Comparison of ENCODE assay signal across 7 cellular contexts in genomic region chr7:127107601-127108007, GRCh38.
A peak's percentile ranks its signal among the peaks of the same experiment; 100 is the strongest.
DNase-seq lines count a peak whose midpoint lies in the region; ATAC-seq, FAIRE-seq and TF ChIP-seq lines count a peak whose summit lies in the region.

No MANE protein-coding gene starts in this region.

- no peak overlapping the region for H2BK120ac ChIP-seq in H1 (replicated peaks; ENCODE audit: low read depth, low read length)

- H3K27me3 ChIP-seq in H1 (replicated peaks in 1 of 4; ENCODE audit: control insufficient read depth in 3 of 4, extremely low read depth in 1 of 4, insufficient read depth in 3 of 4, low read length in 3 of 4), result no peaks in the 10 kb centered on the region

- no peak overlapping the region for H3K4me3 Mint-ChIP-seq in naive thymus-derived CD8-positive, alpha-beta T cell

- CTCF ChIA-PET in H1 (lab: Charles Lee; ENCODE audit: partially characterized antibody), result interaction anchor here (0.5 to 2.2 kb wide), 28 partner anchors 9 to 861 kb away, joined by 3 to 16 read pairs (median 4); no protein-coding TSS in a partner anchor

- H3K14ac ChIP-seq in H1 (ENCODE audit: insufficient read length), result no peak overlapping the region

- no peak overlapping the region for H2BK20ac ChIP-seq in H1 (ENCODE audit: low read length)

- H3K79me2 ChIP-seq in H1 (ENCODE audit: control insufficient read depth in 1 of 2, insufficient read depth in 2 of 2, low read length in 2 of 2), result no peaks in the 10 kb centered on the region

- peak overlapping the region in 1 of 10 donors; percentile 72 for H3K27ac Mint-ChIP-seq in naive thymus-derived CD8-positive, alpha-beta T cell

- TF ChIP-seq RAD21 in H1 (IDR thresholded peaks at IDR 0.05 in 1 of 2, conservative IDR thresholded peaks at IDR 0.05 in 1 of 2; ENCODE audit: low read depth in 2 of 2, low read length in 2 of 2), result no peak; a peak in 1 of 4 replicates

- TF ChIP-seq CTCF in GM12864 (IDR thresholded peaks at IDR 0.05; ENCODE audit: low read depth, low read length, missing control alignments) (peak; percentile 76), H1 (IDR thresholded peaks at IDR 0.05; ENCODE audit: control extremely low read depth in 1 of 3, insufficient read depth in 1 of 3, low read depth in 1 of 3, low read length in 3 of 3) (peak in 2 of 3 experiments; percentile 39 to 43; a peak in 2 of 4 replicates)

- in situ Hi-C loops in SK-MEL-5 (cut with HindIII; ENCODE audit: low pct_unique_long_range_greater_than_20kb, low sequenced_read_pairs), result no loop called here

- H3K56ac ChIP-seq in H1 (replicated peaks; ENCODE audit: insufficient read length, low read depth, low read length), result no peak overlapping the region

- 37% methylated on average over 5 of the region's 5 CpGs; no CpG with 5 or more reads in 1 of the 2 experiments for WGBS in H1 (ENCODE audit: extremely low coverage in 1 of 2, insufficient coverage in 1 of 2, insufficient read length in 1 of 2, insufficient replicate concordance in 2 of 2, low coverage in 1 of 2, low lambda C conversion rate in 2 of 2, missing lambda C conversion rate in 1 of 2), 2 experiments

- no peak overlapping the region for H2BK5ac ChIP-seq in H1 (ENCODE audit: low read depth, low read length)

- no peaks in the 10 kb centered on the region for H3K79me1 ChIP-seq in H1 (ENCODE audit: low read depth, low read length)

- H4K5ac ChIP-seq in H1 (ENCODE audit: insufficient read length, low read depth, low read length), result no peak overlapping the region

- POLR2A ChIA-PET in H1 (lab: Charles Lee; ENCODE audit: partially characterized antibody), result interaction anchor here (1.1 kb wide), 1 partner anchor 10 kb away, joined by 3 read pairs; no protein-coding TSS in a partner anchor
- POLR2A ChIA-PET in naive thymus-derived CD8-positive, alpha-beta T cell (lab: Charles Lee), result no interaction called here

- no peak overlapping the region for H3K18ac ChIP-seq in H1 (ENCODE audit: extremely low read depth, low read length)

- H2AFZ ChIP-seq in H1 (ENCODE audit: low read length), result no peak overlapping the region

- DNase-seq in GM12864 (ENCODE audit: low read depth) (peak; percentile 31), SK-MEL-5 (ENCODE audit: low read depth, low spot score) (peak; percentile 79), H1 (ENCODE audit: low read depth in 1 of 2, low spot score in 2 of 2) (peak in 1 of 2 experiments; percentile 75)
- DNase-seq in naive thymus-derived CD8-positive, alpha-beta T cell, result peak in 6 of 10 donors; percentile 4 to 44 (median 18)
- DNase-seq in effector CD8-positive, alpha-beta T cell (lab: John Stamatoyannopoulos, UW), result no peak

- H3K4me3 ChIP-seq in GM12864 (ENCODE audit: low read depth, low read length), result no peak overlapping the region
- H3K4me3 ChIP-seq in H1 (ENCODE audit: extremely low read depth in 1 of 4, insufficient read depth in 2 of 4, low read depth in 3 of 4, low read length in 4 of 4), result no peak overlapping the region

- H3K23ac ChIP-seq in H1 (ENCODE audit: insufficient read length), result no peak overlapping the region

- no peaks in the 10 kb centered on the region for H3K9me3 ChIP-seq in H1 (ENCODE audit: insufficient read depth in 2 of 2, low read depth in 1 of 2, low read length in 1 of 2)

- no peaks in the 10 kb centered on the region for H3K36me3 ChIP-seq in H1 (ENCODE audit: control insufficient read depth in 2 of 4, insufficient read depth in 4 of 4, low read length in 3 of 4)

- no peaks in the 10 kb centered on the region for H3K4me1 Mint-ChIP-seq in naive thymus-derived CD8-positive, alpha-beta T cell

- H2AK5ac ChIP-seq in H1 (ENCODE audit: low read depth, low read length), result no peak overlapping the region

- ATAC-seq in GM21423 (IDR thresholded peaks at IDR 0.05; ENCODE audit: unreplicated experiment) (peak; percentile 84), HG03520 (IDR thresholded peaks at IDR 0.05; ENCODE audit: unreplicated experiment) (peak; percentile 96)
- ATAC-seq in naive thymus-derived CD8-positive, alpha-beta T cell, result no peak

- H3K36me3 Mint-ChIP-seq in naive thymus-derived CD8-positive, alpha-beta T cell, result peaks cover 0 to 3% (median 0%) of the 10 kb centered on the region in 3 donors

- no peak for TF ChIP-seq POLR2A in H1 (IDR thresholded peaks at IDR 0.05; ENCODE audit: control extremely low read depth in 1 of 2, low read depth in 2 of 2, low read length in 2 of 2)

- peaks cover 0 to 38% (median 10%) of the 10 kb centered on the region in 9 donors for H3K9me3 Mint-ChIP-seq in naive thymus-derived CD8-positive, alpha-beta T cell

- no peak overlapping the region for H4K91ac ChIP-seq in H1 (replicated peaks; ENCODE audit: insufficient read length, low read length)

- no peaks in the 10 kb centered on the region for H3K4me1 ChIP-seq in H1 (replicated peaks in 1 of 4; ENCODE audit: control insufficient read depth in 3 of 4, insufficient read depth in 4 of 4, low read length in 3 of 4)

- no peak overlapping the region for H3K27ac ChIP-seq in H1 (ENCODE audit: low read depth, low read length)

- no peak overlapping the region for H3K4me2 ChIP-seq in H1 (ENCODE audit: insufficient read depth in 1 of 2, low read depth in 2 of 2, low read length in 2 of 2)

- H3K9ac ChIP-seq in H1 (replicated peaks in 1 of 4; ENCODE audit: extremely low read depth in 1 of 4, low read depth in 3 of 4, low read length in 3 of 4), result no peak overlapping the region

- peaks cover 9 to 43% (median 20%) of the 10 kb centered on the region in 5 donors for H3K27me3 Mint-ChIP-seq in naive thymus-derived CD8-positive, alpha-beta T cell

- H3K4ac ChIP-seq in H1 (replicated peaks; ENCODE audit: insufficient read length, low read depth, low read length), result no peak overlapping the region

- TF ChIP-seq EP300 in H1 (IDR thresholded peaks at IDR 0.05; ENCODE audit: borderline replicate concordance in 1 of 2, low read depth in 2 of 2, low read length in 2 of 2), result no peak

- no peaks in the 10 kb centered on the region; the same call in 1 of the 2 replicates for H3K23me2 ChIP-seq in H1 (ENCODE audit: low read depth, low read length)

- no peak overlapping the region for H2BK12ac ChIP-seq in H1 (ENCODE audit: low read depth, low read length)

- FAIRE-seq in H1 (lab: Jason Lieb, UNC), result peak; percentile 92

- H4K20me1 ChIP-seq in H1 (replicated peaks in 1 of 2; ENCODE audit: control insufficient read depth in 1 of 2, insufficient read depth in 2 of 2, low read length in 2 of 2), result no peaks in the 10 kb centered on the region

- H4K8ac ChIP-seq in H1 (ENCODE audit: extremely low read depth, insufficient read depth, low read length), result no peak overlapping the region

- H2BK15ac ChIP-seq in H1 (ENCODE audit: low read length), result no peak overlapping the region

TF ChIP-seq in H1, 55 proteins besides CTCF, POLR2A, EP300 and RAD21:
- no peak for TF ChIP-seq KDM5A (IDR thresholded peaks at IDR 0.05; ENCODE audit: low read length)
- peak; percentile 79 for TF ChIP-seq TEAD4 (IDR thresholded peaks at IDR 0.05; ENCODE audit: low read depth, low read length)
- peak; percentile 58 for TF ChIP-seq SAP30 (IDR thresholded peaks at IDR 0.05; ENCODE audit: insufficient read depth, insufficient replicate concordance, low read length)
- 0 out of 4 replicates have a peak, but pooled peaks of 1 of the 2 experiments have one; percentile 41 for TF ChIP-seq HDAC2 (IDR thresholded peaks at IDR 0.05; ENCODE audit: borderline replicate concordance in 1 of 2, low read depth in 2 of 2, low read length in 2 of 2)
- 0 out of 2 replicates have a peak, but pooled peaks have one; percentile 14 for TF ChIP-seq CREB1 (IDR thresholded peaks at IDR 0.05)
- TF ChIP-seq PHF8 (conservative IDR thresholded peaks at IDR 0.05; ENCODE audit: low read depth, low read length), result no peak
- TF ChIP-seq SIN3A (conservative IDR thresholded peaks at IDR 0.05 in 1 of 2, IDR thresholded peaks at IDR 0.05 in 1 of 2; ENCODE audit: low read depth in 1 of 2, low read length in 2 of 2), result peak; percentile 93 to 95
- TF ChIP-seq, protein P1, sequence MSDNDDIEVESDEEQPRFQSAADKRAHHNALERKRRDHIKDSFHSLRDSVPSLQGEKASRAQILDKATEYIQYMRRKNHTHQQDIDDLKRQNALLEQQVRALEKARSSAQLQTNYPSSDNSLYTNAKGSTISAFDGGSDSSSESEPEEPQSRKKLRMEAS (IDR thresholded peaks at IDR 0.05), result peak; percentile 84

Comparison
In these comparisons a context has a peak if more than half of its experiments do, and no peak if none do; other contexts are left out.
1. ATAC-seq: peak in GM21423 (single experiment) and HG03520 (single experiment); none in naive thymus-derived CD8-positive, alpha-beta T cell (0 of 2).